Comparison of ENCODE assay signal across 8 cellular contexts in genomic region chr3:17431004-17431403, GRCh38.
DNase-seq lines count a peak whose midpoint lies in the region; ATAC-seq, FAIRE-seq and TF ChIP-seq lines count a peak whose summit lies in the region.

No MANE protein-coding gene starts in this region.

- H3K27me3 ChIP-seq in bronchial epithelial cell (ENCODE audit: control insufficient read depth, insufficient read depth, low read length) (no peaks in the 10 kb centered on the region), lung (ENCODE audit: control insufficient read depth, insufficient read depth) (no peaks in the 10 kb centered on the region)

- DNase-seq in AG09309 (ENCODE audit: low read depth): no peak
- DNase-seq in NCI-H345 (lab: John Stamatoyannopoulos, UW): peak; percentile 13
- peak; percentile 58 for DNase-seq in bronchial epithelial cell (ENCODE audit: low read depth)
- no peak for DNase-seq in lung (ENCODE audit: low spot score)

- ATAC-seq in GM19035 (IDR thresholded peaks at IDR 0.05; ENCODE audit: unreplicated experiment): peak; percentile 60
- peak; percentile 58 for ATAC-seq in lung (ENCODE audit: insufficient read depth, low FRiP score)
- no peak for ATAC-seq in HG03196 (IDR thresholded peaks at IDR 0.05; ENCODE audit: unreplicated experiment)
- no peak for ATAC-seq in HG02610 (IDR thresholded peaks at IDR 0.05; ENCODE audit: unreplicated experiment)
- ATAC-seq in GM21786 (IDR thresholded peaks at IDR 0.05; ENCODE audit: unreplicated experiment): no peak

- TF ChIP-seq CTCF in AG09309 (IDR thresholded peaks at IDR 0.05; ENCODE audit: control insufficient read depth, insufficient read depth, low read depth, low read length, missing control alignments) (peak; percentile 43), bronchial epithelial cell (IDR thresholded peaks at IDR 0.05; ENCODE audit: insufficient read depth, low read length, severe bottlenecking) (peak; percentile 20), lung (IDR thresholded peaks at IDR 0.05; ENCODE audit: control extremely low read depth, extremely low read depth) (no peak)

- H3K4me3 ChIP-seq in AG09309 (ENCODE audit: control insufficient read depth, low read depth, low read length) (no peak overlapping the region), bronchial epithelial cell (ENCODE audit: low read depth, low read length) (no peak overlapping the region), lung (no peak overlapping the region)

- H3K36me3 ChIP-seq in bronchial epithelial cell (ENCODE audit: control insufficient read depth, insufficient read depth, low read length): no peaks in the 10 kb centered on the region
- H3K36me3 ChIP-seq in lung (ENCODE audit: control insufficient read depth in 2 of 2, insufficient read depth in 2 of 2, low read length in 2 of 2): no peaks in the 10 kb centered on the region

- WGBS in lung, 2 donors: 21 to 29% methylated on average over 2 of the region's 2 CpGs

- H3K4me1 ChIP-seq in lung (ENCODE audit: control insufficient read depth in 2 of 2, insufficient read depth in 2 of 2, low read length in 2 of 2): no peaks in the 10 kb centered on the region

- no peak for FAIRE-seq in bronchial epithelial cell (lab: Jason Lieb, UNC)

- H3K27ac ChIP-seq in lung (ENCODE audit: low read depth in 1 of 2, low read length in 1 of 2): no peak overlapping the region

- H3K9me3 ChIP-seq in lung (ENCODE audit: control insufficient read depth in 2 of 2, insufficient read depth in 1 of 2, low read length in 1 of 2): no peaks in the 10 kb centered on the region

Comparison
In these comparisons a context has a peak if more than half of its experiments do, and no peak if none do; other contexts are left out.
1. DNase-seq: peak in NCI-H345 (single experiment) and bronchial epithelial cell (single experiment); none in AG09309 (single experiment) and lung (single experiment).
2. ATAC-seq: peak in GM19035 (single experiment) and lung (single experiment); none in HG03196 (single experiment), HG02610 (single experiment) and GM21786 (single experiment).